11 cellular contexts compared by ENCODE assay signal in genomic region chr10:102523250-102524029, GRCh38. TPM values are rescaled to one million over a fixed set of nuclear protein-coding genes. Genes with fewer than 3 reads are reported as not detected.
DNase-seq lines count a peak whose midpoint lies in the region; ATAC-seq lines count a peak whose summit lies in the region.
"Had no signal": no experiment of that assay in that cellular context is flagged by ENCODE, and none has a peak within 500 bp of the region (broad histone marks: within the 10 kb centered on the region; RNA-seq: fewer than 3 reads in every experiment).

No MANE protein-coding gene starts in this region.

- no peaks in the 10 kb centered on the region for H3K27me3 Mint-ChIP-seq in effector memory CD8-positive, alpha-beta T cell
- H3K27me3 Mint-ChIP-seq: brain, naive B cell had no signal

- no peak overlapping the region for H3K4me3 Mint-ChIP-seq in effector memory CD8-positive, alpha-beta T cell
- H3K4me3 Mint-ChIP-seq: brain, naive B cell had no signal

- H3K27ac Mint-ChIP-seq in effector memory CD8-positive, alpha-beta T cell = peak overlapping the region; percentile 20 to 26

- H3K9me3 Mint-ChIP-seq in effector memory CD8-positive, alpha-beta T cell = no peaks in the 10 kb centered on the region
- H3K9me3 Mint-ChIP-seq: brain, naive B cell had no signal

- no peak for ATAC-seq in effector memory CD8-positive, alpha-beta T cell (replicated peaks)
- ATAC-seq in GM18867 (IDR thresholded peaks at IDR 0.05; ENCODE audit: unreplicated experiment) = no peak
- ATAC-seq in GM21367 (IDR thresholded peaks at IDR 0.05; ENCODE audit: unreplicated experiment) = no peak
- no peak for ATAC-seq in GM18502 (IDR thresholded peaks at IDR 0.05; ENCODE audit: poor library complexity, unreplicated experiment)

- peaks cover 13 to 22% of the 10 kb centered on the region in 2 donors for H3K4me1 Mint-ChIP-seq in effector memory CD8-positive, alpha-beta T cell (ENCODE audit: low read depth in 2 of 2)

- DNase-seq in EL (peak; percentile 77), M059J (ENCODE audit: low read depth) (peak; percentile 83), renal cortical epithelial cell (ENCODE audit: low read depth) (peak; percentile 57), H4 (ENCODE audit: low spot score) (no peak)
- DNase-seq in effector memory CD8-positive, alpha-beta T cell = no peak
- DNase-seq: naive B cell, NCI-H2107 had no signal

- H3K36me3 Mint-ChIP-seq in effector memory CD8-positive, alpha-beta T cell (ENCODE audit: insufficient read depth) = peaks cover 20% of the 10 kb centered on the region

RNA-seq across cellular contexts. Expression of gene SUFU, which starts 19.7 kb away (rescaled TPM):
- total RNA-seq in M059J (2014; rRNA removed; shearing (Covaris generic)) = 1.9 and 4.6 TPM in 2 replicates
- total RNA-seq in renal cortical epithelial cell = 0.69 and 8.1 TPM in 2 replicates
- 1.7 and 2.8 TPM in 2 replicates for total RNA-seq in H4 (2014; rRNA removed; shearing (Covaris generic))

RNA-seq across cellular contexts. Expression of gene ACTR1A, which starts 20.9 kb away (rescaled TPM):
- 120 and 173 TPM in 2 replicates for total RNA-seq in M059J (2014; rRNA removed; shearing (Covaris generic))
- 145 and 168 TPM in 2 replicates for total RNA-seq in renal cortical epithelial cell
- 100 and 172 TPM in 2 replicates for total RNA-seq in H4 (2014; rRNA removed; shearing (Covaris generic))

Comparison
In these comparisons a context has a peak if more than half of its experiments do, and no peak if none do; other contexts are left out.
1. DNase-seq: peak in EL (single experiment), M059J (single experiment) and renal cortical epithelial cell (single experiment); none in effector memory CD8-positive, alpha-beta T cell (0 of 3) and H4 (single experiment).